Comparison of ENCODE assay signal across 11 cellular contexts in genomic region chr20:57509665-57510237, GRCh38. TPM values are rescaled to one million over a fixed set of nuclear protein-coding genes. Genes with fewer than 3 reads are reported as not detected.
A peak's percentile ranks its signal among the peaks of the same experiment; 100 is the strongest.
DNase-seq lines count a peak whose midpoint lies in the region; ATAC-seq, FAIRE-seq and TF ChIP-seq lines count a peak whose summit lies in the region.
"Had no signal": no experiment of that assay in that cellular context is flagged by ENCODE, and none has a peak within 500 bp of the region (broad histone marks: within the 10 kb centered on the region; RNA-seq: fewer than 3 reads in every experiment).

No MANE protein-coding gene starts in this region.

- CTCF ChIA-PET in activated naive CD4-positive, alpha-beta T cell treated with anti-CD3 and anti-CD28 coated beads for 36 hours (lab: Charles Lee), result interaction anchor here (0.7 to 1.1 kb wide), 4 partner anchors 8 to 147 kb away, joined by 3 read pairs; no protein-coding TSS in a partner anchor

- H3K9me3 ChIP-seq in spleen (no peaks in the 10 kb centered on the region), uterus (no peaks in the 10 kb centered on the region)
- H3K9me3 ChIP-seq: neutrophil had no signal

- peak in 7 of 11 experiments; percentile 8 to 43 (median 19) for TF ChIP-seq CTCF in spleen (IDR thresholded peaks at IDR 0.05 in 8 of 11, conservative IDR thresholded peaks at IDR 0.05 in 3 of 11)
- no peak for TF ChIP-seq CTCF in uterus (IDR thresholded peaks at IDR 0.05)

- ATAC-seq in HG03139 (IDR thresholded peaks at IDR 0.05; ENCODE audit: unreplicated experiment), result no peak

- intact Hi-C loops in activated naive CD4-positive, alpha-beta T cell treated with anti-CD3 and anti-CD28 coated beads for 36 hours (cut with micrococcal nuclease), result loop anchor here (10.0 kb wide), 2 partner anchors 675 to 705 kb away; no protein-coding TSS in a partner anchor
- intact Hi-C loops in spleen (cut with DNase I; ENCODE audit: low total_unique reads) (loop anchor here (5.0 kb wide), 1 partner anchor 698 kb away; no protein-coding TSS in a partner anchor), uterus (cut with DNase I; ENCODE audit: low total_unique reads) (loop anchor here (5.0 to 10.0 kb wide), 2 partner anchors 83 to 705 kb away; no protein-coding TSS in a partner anchor)

- H3K4me1 ChIP-seq in spleen (peaks cover 0 to 23% (median 4%) of the 10 kb centered on the region in 6 donors), uterus (no peaks in the 10 kb centered on the region)

- H3K4me3 ChIP-seq in spleen (no peak overlapping the region), uterus (no peak overlapping the region)

- DNase-seq in activated naive CD4-positive, alpha-beta T cell treated with anti-CD3 and anti-CD28 coated beads for 36 hours, result peak; percentile 44
- no peak for DNase-seq in activated naive CD4-positive, alpha-beta T cell treated with Interleukin-2 at 50 U/mL for 16 hours
- DNase-seq in NCI-H526 (lab: John Stamatoyannopoulos, UW) (peak; percentile 72 to 94), dermis blood vessel endothelial cell (peak; percentile 32), spleen (no peak), uterus (no peak), RCC 7860 (ENCODE audit: low spot score) (no peak)

- no peaks in the 10 kb centered on the region for H3K4me1 Mint-ChIP-seq in activated naive CD4-positive, alpha-beta T cell treated with anti-CD3 and anti-CD28 coated beads for 36 hours (ENCODE audit: low read depth)

- H3K27ac Mint-ChIP-seq in activated naive CD4-positive, alpha-beta T cell treated with anti-CD3 and anti-CD28 coated beads for 36 hours, result no peak overlapping the region
- H3K27ac Mint-ChIP-seq: activated naive CD8-positive, alpha-beta T cell; IgD-negative memory B cell had no signal

- H3K27ac ChIP-seq in spleen (no peak overlapping the region), uterus (no peak overlapping the region)
- H3K27ac ChIP-seq: neutrophil had no signal

- 55 to 73% (median 62%) methylated on average over 5 of the region's 5 CpGs for WGBS in spleen, 5 donors

- H3K36me3 ChIP-seq in spleen (no peaks in the 10 kb centered on the region), uterus (no peaks in the 10 kb centered on the region)
- H3K36me3 ChIP-seq: neutrophil had no signal

- FAIRE-seq in RCC 7860 (lab: Jason Lieb, UNC), result no peak

- no peak overlapping the region for H3K4me3 Mint-ChIP-seq in activated naive CD4-positive, alpha-beta T cell treated with anti-CD3 and anti-CD28 coated beads for 36 hours
- H3K4me3 Mint-ChIP-seq: activated naive CD8-positive, alpha-beta T cell; IgD-negative memory B cell had no signal

- no peaks in the 10 kb centered on the region for H3K9me3 Mint-ChIP-seq in activated naive CD4-positive, alpha-beta T cell treated with anti-CD3 and anti-CD28 coated beads for 36 hours
- H3K9me3 Mint-ChIP-seq: IgD-negative memory B cell had no signal

- peaks cover 12% of the 10 kb centered on the region for H3K27me3 Mint-ChIP-seq in activated naive CD4-positive, alpha-beta T cell treated with anti-CD3 and anti-CD28 coated beads for 36 hours (ENCODE audit: low read depth)

- no peaks in the 10 kb centered on the region for H3K36me3 Mint-ChIP-seq in activated naive CD4-positive, alpha-beta T cell treated with anti-CD3 and anti-CD28 coated beads for 36 hours (ENCODE audit: low read depth)
- H3K36me3 Mint-ChIP-seq: activated naive CD8-positive, alpha-beta T cell had no signal

- peaks cover 0 to 28% (median 0%) of the 10 kb centered on the region in 7 donors for H3K27me3 ChIP-seq in spleen (replicated peaks in 1 of 7)
- no peaks in the 10 kb centered on the region for H3K27me3 ChIP-seq in uterus

- no peak for TF ChIP-seq POLR2A in spleen (IDR thresholded peaks at IDR 0.05)
- TF ChIP-seq POLR2A in uterus (IDR thresholded peaks at IDR 0.05), result no peak

RNA-seq across cellular contexts. Expression of gene CTCFL, which starts 15.2 kb away (rescaled TPM):
- total RNA-seq in activated naive CD4-positive, alpha-beta T cell treated with anti-CD3 and anti-CD28 coated beads for 36 hours, result not detected
- total RNA-seq in dermis blood vessel endothelial cell, result not detected in 2 replicates
- under 1 TPM in 1 of 7 donors, not detected in 6; 0.26 TPM for total RNA-seq in spleen
- polyA plus RNA-seq in spleen, result under 1 TPM in 2 of 3 donors, not detected in 1; 0.23 to 0.45 TPM
- under 1 TPM in 1 of 4 donors, not detected in 3; 0.07 TPM for total RNA-seq in uterus
- polyA plus RNA-seq: IgD-negative memory B cell had no signal

RNA-seq across cellular contexts. Expression of gene PCK1, which starts 51.2 kb away (rescaled TPM):
- not detected for total RNA-seq in activated naive CD4-positive, alpha-beta T cell treated with anti-CD3 and anti-CD28 coated beads for 36 hours
- total RNA-seq in dermis blood vessel endothelial cell (not detected in 2 replicates), spleen (under 1 TPM in 4 of 7 donors, not detected in 3; 0.17 to 0.67 (median 0.41) TPM), uterus (1 to 10 TPM in 2 of 4 donors, under 1 TPM in 1, not detected in 1; 0.26 to 1.8 (median 1.4) TPM)
- under 1 TPM; 0.04 to 0.13 (median 0.05) TPM for polyA plus RNA-seq in spleen
- polyA plus RNA-seq: IgD-negative memory B cell had no signal

Comparison
In these comparisons a context has a peak if more than half of its experiments do, and no peak if none do; other contexts are left out.
1. DNase-seq: peak in activated naive CD4-positive, alpha-beta T cell treated with anti-CD3 and anti-CD28 coated beads for 36 hours (single experiment), NCI-H526 (2 of 2) and dermis blood vessel endothelial cell (single experiment); none in activated naive CD4-positive, alpha-beta T cell treated with Interleukin-2 at 50 U/mL for 16 hours (single experiment), spleen (single experiment), uterus (0 of 2) and RCC 7860 (single experiment).
2. CTCF ChIP-seq: peak in spleen (7 of 11); none in uterus (0 of 4).